Comparison of ENCODE assay signal across 20 cellular contexts in genomic region chr3:120300971-120301370, GRCh38. TPM values are rescaled to one million over a fixed set of nuclear protein-coding genes. Genes with fewer than 3 reads are reported as not detected.
DNase-seq lines count a peak whose midpoint lies in the region; ATAC-seq, FAIRE-seq and TF ChIP-seq lines count a peak whose summit lies in the region.
"Had no signal": no experiment of that assay in that cellular context is flagged by ENCODE, and none has a peak within 500 bp of the region (broad histone marks: within the 10 kb centered on the region; RNA-seq: fewer than 3 reads in every experiment).

No MANE protein-coding gene starts in this region.

- H3K36me3 ChIP-seq in PC-3 (ENCODE audit: low read depth, low read length) (no peaks in the 10 kb centered on the region), right lobe of liver (no peaks in the 10 kb centered on the region)

- H3K4me3 ChIP-seq in PC-3 (ENCODE audit: low read length): no peak overlapping the region
- H3K4me3 ChIP-seq in fibroblast of villous mesenchyme (ENCODE audit: low read depth, low read length): no peak overlapping the region
- H3K4me3 ChIP-seq in right lobe of liver: no peak overlapping the region
- H3K4me3 ChIP-seq: A549, GM23338 had no signal

- ATAC-seq in PC-3 (no peak), right lobe of liver (peak; percentile 55 to 88 (median 83)), foreskin keratinocyte (no peak), HG02588 (IDR thresholded peaks at IDR 0.05; ENCODE audit: unreplicated experiment) (no peak)
- ATAC-seq: A549, GM23338 had no signal

- CTCF ChIA-PET in PC-3 (lab: Charles Lee): interaction anchor here (0.7 kb wide), 1 partner anchor 299 kb away, joined by 5 read pairs; no protein-coding TSS in a partner anchor

- 23% methylated on average over 3 of the region's 3 CpGs for WGBS in right lobe of liver (ENCODE audit: insufficient coverage, low coverage, low lambda C conversion rate, missing lambda C conversion rate)

- no peaks in the 10 kb centered on the region for H3K79me2 ChIP-seq in PC-3 (ENCODE audit: low read length)

- intact Hi-C loops in PC-3 (cut with micrococcal nuclease) (no loop called here), right lobe of liver (cut with DNase I) (no loop called here)

- H3K9me2 ChIP-seq in PC-3 (replicated peaks; ENCODE audit: low read length): no peaks in the 10 kb centered on the region

- no peaks in the 10 kb centered on the region for H3F3A ChIP-seq in PC-3 (ENCODE audit: low read length, unreplicated experiment)

- no peak for TF ChIP-seq POLR2A in right lobe of liver (IDR thresholded peaks at IDR 0.05)

- BruUV-seq in PC-3 (replicated peaks; lab: Mats Ljungman, UMichigan): no TSS peak

- H3K27me3 ChIP-seq in PC-3 (ENCODE audit: low read length) (no peaks in the 10 kb centered on the region), right lobe of liver (no peaks in the 10 kb centered on the region), foreskin keratinocyte (peaks cover 5% of the 10 kb centered on the region)

- DNase-seq in HuH-7.5 (ENCODE audit: low spot score) (peak; percentile 30), PC-3 (peak; percentile 12), fibroblast of villous mesenchyme (ENCODE audit: low read depth) (peak; percentile 22), right lobe of liver (no peak), foreskin keratinocyte (no peak), urothelium cell line (ENCODE audit: low spot score) (no peak)
- DNase-seq: AML-193; Caco-2; CD4-positive, alpha-beta T cell; GDM1; HCEC 1CT had no signal

- H2AFZ ChIP-seq in PC-3 (ENCODE audit: low read length): no peak overlapping the region

- FAIRE-seq in urothelium cell line (lab: Jason Lieb, UNC): no peak
- FAIRE-seq: A549, D721Med, GM12892, H54 had no signal

- no peaks in the 10 kb centered on the region for H3K9me3 ChIP-seq in PC-3 (ENCODE audit: low read length)
- H3K9me3 ChIP-seq in right lobe of liver: no peaks in the 10 kb centered on the region
- H3K9me3 ChIP-seq: A549, Caco-2 had no signal

- no peak for TF ChIP-seq CTCF in PC-3 (conservative IDR thresholded peaks at IDR 0.05; ENCODE audit: low read depth, low read length)
- no peak for TF ChIP-seq CTCF in fibroblast of villous mesenchyme (IDR thresholded peaks at IDR 0.05; ENCODE audit: insufficient read depth, low read depth, low read length)
- no peak for TF ChIP-seq CTCF in right lobe of liver (IDR thresholded peaks at IDR 0.05)
- no peak for TF ChIP-seq CTCF in foreskin keratinocyte (conservative IDR thresholded peaks at IDR 0.05)

- no peak overlapping the region for H3K4me2 ChIP-seq in PC-3 (ENCODE audit: low read length)
- H3K4me2 ChIP-seq: A549, GM23338 had no signal

- H3K27ac ChIP-seq in PC-3 (ENCODE audit: low read length): no peak overlapping the region
- no peak overlapping the region for H3K27ac ChIP-seq in right lobe of liver
- H3K27ac ChIP-seq in foreskin keratinocyte: no peak overlapping the region
- H3K27ac ChIP-seq: A549, C4-2B, HL-60 had no signal

- H3K9ac ChIP-seq in PC-3 (ENCODE audit: low read length): no peak overlapping the region

- POLR2A ChIA-PET in PC-3 (lab: Charles Lee; ENCODE audit: unreplicated experiment): no interaction called here

- H3K4me1 ChIP-seq in PC-3 (ENCODE audit: insufficient read depth, low read length) (peaks cover 4% of the 10 kb centered on the region; the same call in 1 of the 2 replicates), right lobe of liver (peaks cover 0 to 11% (median 3%) of the 10 kb centered on the region in 4 donors), foreskin keratinocyte (peaks cover 8% of the 10 kb centered on the region)
- H3K4me1 ChIP-seq: Caco-2 had no signal

- H4K20me1 ChIP-seq in PC-3 (ENCODE audit: low read length): no peaks in the 10 kb centered on the region

RNA-seq across cellular contexts. Expression of gene GPR156, which starts 15.9 kb away (rescaled TPM):
- total RNA-seq in PC-3 (2014; rRNA removed) (5.1 and 7.7 TPM in 2 replicates), fibroblast of villous mesenchyme (0.43 and 1.3 TPM in 2 replicates), right lobe of liver (not detected), foreskin keratinocyte (0.35 and 0.54 TPM in 2 replicates)
- 0.10 and 0.14 TPM in 2 replicates for polyA plus RNA-seq in foreskin keratinocyte
- polyA plus RNA-seq: IgD-negative memory B cell had no signal

RNA-seq across cellular contexts. Expression of gene LRRC58, which starts 48.2 kb away (rescaled TPM):
- total RNA-seq in PC-3 (2014; rRNA removed) (33.7 and 35.2 TPM in 2 replicates), fibroblast of villous mesenchyme (29.4 and 29.6 TPM in 2 replicates), right lobe of liver (10 to 100 TPM in 4 of 6 experiments, 1 to 10 TPM in 2; 7.0 to 18.7 (median 10.3) TPM), foreskin keratinocyte (22.2 and 25.3 TPM in 2 replicates)
- polyA plus RNA-seq in foreskin keratinocyte: 3.8 and 5.4 TPM in 2 replicates

Comparison
In these comparisons a context has a peak if more than half of its experiments do, and no peak if none do; other contexts are left out.
1. DNase-seq: peak in HuH-7.5 (single experiment), PC-3 (single experiment) and fibroblast of villous mesenchyme (single experiment); none in right lobe of liver (0 of 3), foreskin keratinocyte (0 of 2) and urothelium cell line (single experiment).
2. ATAC-seq: peak in right lobe of liver (4 of 4); none in PC-3 (single experiment), foreskin keratinocyte (single experiment) and HG02588 (single experiment).